Comparison of ENCODE assay signal across 14 cellular contexts in the genomic region with DNA sequence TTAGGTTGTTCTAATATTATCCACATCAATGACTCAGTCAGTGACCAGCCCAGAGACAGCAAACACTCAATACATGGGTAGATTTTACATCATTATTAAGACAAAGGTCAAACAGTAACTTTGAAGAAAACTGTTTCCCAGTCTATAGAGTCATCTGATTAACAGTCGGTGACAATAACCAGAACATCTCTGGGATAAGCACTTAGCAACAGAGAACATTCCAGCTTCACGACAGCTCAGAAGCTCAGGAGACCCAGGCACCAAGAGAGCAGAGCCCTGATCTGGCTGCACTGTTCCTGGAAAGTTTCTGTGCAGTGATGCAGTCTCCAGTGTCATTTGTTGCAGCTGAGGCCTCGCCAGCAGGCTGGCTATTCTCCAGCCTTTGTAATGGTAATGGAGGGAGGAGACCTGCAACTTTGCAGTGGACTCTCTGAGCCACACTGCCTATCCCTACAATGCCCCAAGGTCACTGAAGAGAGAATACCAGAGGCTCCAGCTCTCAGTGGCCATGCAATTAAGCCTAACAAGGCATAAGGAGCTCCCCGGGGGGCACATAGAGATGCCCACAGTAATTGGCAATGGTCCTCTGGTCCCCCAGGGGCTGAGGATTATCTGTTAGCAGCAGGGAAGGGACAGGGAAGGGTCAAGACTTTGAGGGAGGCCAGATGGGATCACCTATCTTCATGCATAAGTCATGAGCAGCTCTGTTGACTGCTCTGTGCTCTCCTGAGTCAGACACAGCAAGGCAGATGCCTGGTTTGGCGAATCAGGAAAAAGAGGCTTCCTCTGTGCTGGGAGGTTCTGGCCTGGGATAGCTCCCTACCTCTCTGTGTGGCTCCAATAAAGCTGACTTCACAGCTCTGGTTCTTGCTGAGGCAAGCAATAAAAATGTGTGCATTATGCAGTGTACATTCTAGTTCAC.
DNase-seq lines count a peak whose midpoint lies in the region; ATAC-seq and TF ChIP-seq lines count a peak whose summit lies in the region.
"Had no signal": no experiment of that assay in that cellular context is flagged by ENCODE, and none has a peak within 500 bp of the region (broad histone marks: within the 10 kb centered on the region; RNA-seq: fewer than 3 reads in every experiment).

No MANE protein-coding gene starts in this region.

- H2BK12ac ChIP-seq in trophoblast cell (ENCODE audit: low read length): peak overlapping the region; percentile 75

- peak overlapping the region; percentile 3 for H2BK5ac ChIP-seq in trophoblast cell (ENCODE audit: low read depth, low read length, poor library complexity)

- TF ChIP-seq CTCF in SK-N-SH (IDR thresholded peaks at IDR 0.05): no peak
- no peak for TF ChIP-seq CTCF in foreskin keratinocyte (conservative IDR thresholded peaks at IDR 0.05)

- ATAC-seq in foreskin keratinocyte (peak; percentile 50), GM18519 (IDR thresholded peaks at IDR 0.05; ENCODE audit: low FRiP score, unreplicated experiment) (no peak), HG03108 (IDR thresholded peaks at IDR 0.05; ENCODE audit: unreplicated experiment) (no peak)
- ATAC-seq: stimulated activated naive CD8-positive, alpha-beta T cell treated with anti-CD3 and anti-CD28 coated beads, Interleukin-15, amount 100 ng/mL, for 72 hours had no signal

- H4K20me1 ChIP-seq in SK-N-SH (ENCODE audit: insufficient read depth): no peaks in the 10 kb centered on the region

- H3K9ac ChIP-seq in SK-N-SH (no peak overlapping the region), trophoblast cell (ENCODE audit: low read length) (no peak overlapping the region)

- H4K8ac ChIP-seq in trophoblast cell (ENCODE audit: low read depth, low read length): peak overlapping the region; percentile 62

- no peaks in the 10 kb centered on the region for H3F3A ChIP-seq in SK-N-SH (replicated peaks; ENCODE audit: insufficient read depth)

- H2BK120ac ChIP-seq in trophoblast cell (ENCODE audit: insufficient read depth, low read length, poor library complexity): peak overlapping the region; percentile 0

- peak overlapping the region; percentile 17 for H3K4ac ChIP-seq in trophoblast cell (ENCODE audit: low read depth, low read length)

- peaks cover 4 to 24% of the 10 kb centered on the region in 2 experiments; a peak in 3 of 4 replicates for H3K4me1 ChIP-seq in SK-N-SH (ENCODE audit: control insufficient read depth in 1 of 2, insufficient read depth in 2 of 2, low read depth in 1 of 2, low read length in 1 of 2)
- peaks cover 5% of the 10 kb centered on the region for H3K4me1 ChIP-seq in foreskin keratinocyte
- H3K4me1 ChIP-seq in trophoblast cell (ENCODE audit: control insufficient read depth in 1 of 2, insufficient read depth in 2 of 2, low read length in 2 of 2): peaks cover 14 to 28% of the 10 kb centered on the region in 2 experiments
- H3K4me1 ChIP-seq: prostate gland had no signal

- CTCF ChIA-PET in SK-N-SH (lab: Yijun Ruan, JAX): interaction anchor here (1.4 to 2.6 kb wide), 6 partner anchors 11 to 782 kb away, joined by 3 to 9 read pairs (median 4); no protein-coding TSS in a partner anchor

- H3K4me2 ChIP-seq in SK-N-SH: 0 out of 2 replicates have a peak overlapping the region, but pooled peaks have one; percentile 3
- H3K4me2 ChIP-seq in trophoblast cell (ENCODE audit: low read length): peak overlapping the region; percentile 31

- DNase-seq in H7 (peak; percentile 33), SK-N-SH (peak; percentile 39), foreskin keratinocyte (peak in 1 of 2 donors; percentile 47), trophoblast cell (no peak), NCI-H510A (lab: John Stamatoyannopoulos, UW) (no peak), SW 1271 (lab: John Stamatoyannopoulos, UW) (no peak)
- DNase-seq: activated CD8-positive, alpha-beta memory T cell treated with anti-CD3 and anti-CD28 coated beads for 24 hours; dermis blood vessel endothelial cell; NCI-H1105 treated with DMSO at 0.1 percent for 48 hours; stimulated activated CD4-positive, alpha-beta T cell treated with anti-CD3 and anti-CD28 coated beads, Interleukin-4, amount 100 ng/mL, for 4 hours; stimulated activated naive CD8-positive, alpha-beta T cell treated with anti-CD3 and anti-CD28 coated beads, Interleukin-15, amount 100 ng/mL, for 72 hours had no signal

- peak overlapping the region; percentile 59 for H3K14ac ChIP-seq in trophoblast cell (ENCODE audit: low read length)

- peak overlapping the region; percentile 33 for H3K18ac ChIP-seq in trophoblast cell (ENCODE audit: low read length)

- H3K36me3 ChIP-seq in H7 (replicated peaks; ENCODE audit: control insufficient read depth, insufficient read depth, low read length) (no peaks in the 10 kb centered on the region), SK-N-SH (replicated peaks in 1 of 2; ENCODE audit: control insufficient read depth in 1 of 2, insufficient read depth in 2 of 2, low read length in 1 of 2) (no peaks in the 10 kb centered on the region), trophoblast cell (ENCODE audit: control insufficient read depth in 1 of 2, insufficient read depth in 2 of 2, low read length in 2 of 2) (no peaks in the 10 kb centered on the region)
- H3K36me3 ChIP-seq: prostate gland had no signal

- H3K9me3 ChIP-seq in SK-N-SH (no peaks in the 10 kb centered on the region), trophoblast cell (ENCODE audit: insufficient read depth, low read depth, low read length) (peaks cover 1% of the 10 kb centered on the region)
- H3K9me3 ChIP-seq: prostate gland had no signal

- H3K79me1 ChIP-seq in trophoblast cell (ENCODE audit: low read length): peaks cover 17% of the 10 kb centered on the region

- H3K4me3 ChIP-seq in H7 (ENCODE audit: insufficient read depth, low read depth, low read length): no peak overlapping the region
- no peak overlapping the region for H3K4me3 ChIP-seq in SK-N-SH (ENCODE audit: low read depth in 2 of 2, low read length in 1 of 2)
- no peak overlapping the region for H3K4me3 ChIP-seq in trophoblast cell (ENCODE audit: low read depth, low read length)
- H3K4me3 ChIP-seq: prostate gland had no signal

- H3K27me3 ChIP-seq in H7 (ENCODE audit: control insufficient read depth, insufficient read depth, low read length) (no peaks in the 10 kb centered on the region), SK-N-SH (ENCODE audit: insufficient read depth) (no peaks in the 10 kb centered on the region), foreskin keratinocyte (no peaks in the 10 kb centered on the region), trophoblast cell (ENCODE audit: insufficient read depth, low read length) (no peaks in the 10 kb centered on the region)

- POLR2A ChIA-PET in SK-N-SH (lab: Yijun Ruan, JAX): interaction anchor here (1.8 kb wide), 1 partner anchor 164 kb away, joined by 6 read pairs; the partner anchor contains the start of gene CTNNB1

- H3K23ac ChIP-seq in trophoblast cell (ENCODE audit: low read length): no peak overlapping the region

- peak overlapping the region; percentile 4 for H4K12ac ChIP-seq in trophoblast cell (ENCODE audit: low read depth, low read length)

- TF ChIP-seq EP300 in SK-N-SH (IDR thresholded peaks at IDR 0.05; ENCODE audit: borderline replicate concordance in 1 of 2, low read depth in 1 of 2, low read length in 1 of 2): peak; percentile 19 to 71; a peak in 3 of 4 replicates

- WGBS in SK-N-SH (ENCODE audit: low lambda C conversion rate): 38% methylated on average over 5 of the region's 5 CpGs
- no CpG with 5 or more reads among the region's 5 CpGs for WGBS in trophoblast cell (ENCODE audit: extremely low coverage, insufficient coverage, insufficient read length)

- H3K9me2 ChIP-seq in SK-N-SH: no peaks in the 10 kb centered on the region

- H2AFZ ChIP-seq in SK-N-SH (ENCODE audit: low read depth) (no peak overlapping the region), trophoblast cell (ENCODE audit: insufficient read depth, low read length, poor library complexity) (no peak overlapping the region)

- H3K27ac ChIP-seq in SK-N-SH (ENCODE audit: low read depth in 2 of 2, low read length in 1 of 2): peak overlapping the region; percentile 29 to 88; a peak in 3 of 4 replicates
- no peak overlapping the region for H3K27ac ChIP-seq in foreskin keratinocyte
- H3K27ac ChIP-seq in trophoblast cell (ENCODE audit: low read depth, low read length): peak overlapping the region; percentile 85

- H4K91ac ChIP-seq in trophoblast cell (ENCODE audit: low read depth, low read length): peak overlapping the region; percentile 2

- H2AK5ac ChIP-seq in trophoblast cell (ENCODE audit: low read length): no peak overlapping the region

- TF ChIP-seq RAD21 in SK-N-SH (IDR thresholded peaks at IDR 0.05; ENCODE audit: low read length): peak; percentile 14

- H3K79me2 ChIP-seq in SK-N-SH (ENCODE audit: insufficient read depth): no peaks in the 10 kb centered on the region
- H3K79me2 ChIP-seq in trophoblast cell (ENCODE audit: control insufficient read depth, insufficient read depth, low read length, poor library complexity): no peaks in the 10 kb centered on the region

TF ChIP-seq in SK-N-SH, 30 proteins besides CTCF, POLR2A, EP300 and RAD21 (continues in another document):
- TF ChIP-seq CHD2 (IDR thresholded peaks at IDR 0.05; ENCODE audit: low read length, partially characterized antibody) (peak; percentile 29), GABPA (IDR thresholded peaks at IDR 0.05; ENCODE audit: low read depth) (no peak), TCF12 (IDR thresholded peaks at IDR 0.05) (peak; percentile 69), TEAD4 (IDR thresholded peaks at IDR 0.05; ENCODE audit: borderline replicate concordance, insufficient read depth) (no peak), RCOR1 (IDR thresholded peaks at IDR 0.05; ENCODE audit: low read length) (peak; percentile 13; the same call in 1 of the 2 replicates), POLR2AphosphoS5 (IDR thresholded peaks at IDR 0.05; ENCODE audit: low read depth, low read length) (peak; percentile 45; the same call in 1 of the 2 replicates), PBX3 (IDR thresholded peaks at IDR 0.05) (peak; percentile 61; the same call in 1 of the 2 replicates)
- TF ChIP-seq, protein P1, sequence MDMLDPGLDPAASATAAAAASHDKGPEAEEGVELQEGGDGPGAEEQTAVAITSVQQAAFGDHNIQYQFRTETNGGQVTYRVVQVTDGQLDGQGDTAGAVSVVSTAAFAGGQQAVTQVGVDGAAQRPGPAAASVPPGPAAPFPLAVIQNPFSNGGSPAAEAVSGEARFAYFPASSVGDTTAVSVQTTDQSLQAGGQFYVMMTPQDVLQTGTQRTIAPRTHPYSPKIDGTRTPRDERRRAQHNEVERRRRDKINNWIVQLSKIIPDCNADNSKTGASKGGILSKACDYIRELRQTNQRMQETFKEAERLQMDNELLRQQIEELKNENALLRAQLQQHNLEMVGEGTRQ (IDR thresholded peaks at IDR 0.05; ENCODE audit: borderline replicate concordance, low read depth, low read length): no peak

Comparison
In these comparisons a context has a peak if more than half of its experiments do, and no peak if none do; other contexts are left out.
1. DNase-seq: peak in H7 (single experiment) and SK-N-SH (single experiment); none in trophoblast cell (0 of 2), NCI-H510A (single experiment) and SW 1271 (0 of 2).